Comparison of ENCODE assay signal across 1 cellular context in genomic region chr11:66258473-66258893, GRCh38.
TF ChIP-seq lines count a peak whose summit lies in the region.

No MANE protein-coding gene starts in this region.

TF ChIP-seq in HepG2, 621 proteins besides CTCF, POLR2A, EP300 and RAD21 (continued from another document):
- TF ChIP-seq ZFP37 (CRISPR knock-in tag; IDR thresholded peaks at IDR 0.05; ENCODE audit: borderline replicate concordance) (no peak), ELK4 (CRISPR knock-in tag; IDR thresholded peaks at IDR 0.05; ENCODE audit: borderline replicate concordance) (no peak), ZNF782 (CRISPR knock-in tag; IDR thresholded peaks at IDR 0.05; ENCODE audit: borderline replicate concordance) (peak; percentile 50; the same call in 1 of the 2 replicates)
